ENCODE assay signal across 18 cellular contexts in the genomic region with DNA sequence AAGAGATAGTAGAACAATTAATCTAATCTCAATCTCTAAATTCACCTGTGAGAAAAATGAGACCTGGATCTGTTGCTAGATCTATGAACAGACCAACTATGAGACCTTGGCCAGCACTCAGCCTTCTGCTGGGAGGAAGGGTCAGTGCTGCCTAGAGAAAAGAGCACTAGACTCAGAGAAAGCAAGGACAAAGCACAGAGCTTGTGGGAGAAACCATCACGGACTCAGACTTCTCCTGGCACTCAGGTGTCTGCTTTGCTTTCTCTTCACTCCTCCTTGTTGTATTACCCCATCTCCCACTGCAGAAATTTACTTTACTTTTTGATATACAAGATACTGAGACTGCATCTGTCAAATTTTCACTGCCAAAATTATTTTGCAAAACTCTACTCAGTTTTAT.
"Had no signal": no experiment of that assay in that cellular context is flagged by ENCODE, and none has a peak within 500 bp of the region (broad histone marks: within the 10 kb centered on the region; RNA-seq: fewer than 3 reads in every experiment).

No MANE protein-coding gene starts in this region.

- H3K27me3 ChIP-seq: gastroesophageal sphincter, suprapubic skin, upper lobe of left lung had no signal

- ATAC-seq: gastroesophageal sphincter; left cardiac atrium; naive thymus-derived CD4-positive, alpha-beta T cell; stimulated activated naive CD8-positive, alpha-beta T cell treated with anti-CD3 and anti-CD28 coated beads, Interleukin-15, Interleukin-2, amounts not matched to agents 100 U/mL and 50 U/mL, for 24 hours had no signal

- H3K9me3 ChIP-seq: gastroesophageal sphincter, suprapubic skin, upper lobe of left lung had no signal

- H3K4me3 Mint-ChIP-seq: activated naive CD4-positive, alpha-beta T cell treated with anti-CD3 and anti-CD28 coated beads, Interleukin-2, amount 50 U/mL, for 24 hours; naive thymus-derived CD4-positive, alpha-beta T cell had no signal

- H3K4me1 Mint-ChIP-seq: activated naive CD4-positive, alpha-beta T cell treated with anti-CD3 and anti-CD28 coated beads, Interleukin-2, amount 50 U/mL, for 24 hours; naive thymus-derived CD4-positive, alpha-beta T cell had no signal

- H3K27ac Mint-ChIP-seq: activated naive CD4-positive, alpha-beta T cell treated with anti-CD3 and anti-CD28 coated beads, Interleukin-2, amount 50 U/mL, for 24 hours; naive thymus-derived CD4-positive, alpha-beta T cell had no signal

- H3K4me3 ChIP-seq: gastroesophageal sphincter, lung, suprapubic skin, upper lobe of left lung had no signal

- H3K27ac ChIP-seq: epithelial cell of prostate, gastroesophageal sphincter, suprapubic skin, upper lobe of left lung, VCaP had no signal

- DNase-seq: activated CD4-positive, alpha-beta T cell treated with anti-CD3 and anti-CD28 coated beads for 4 hours; central memory CD4-positive, alpha-beta T cell; cortex of kidney; effector CD8-positive, alpha-beta T cell; hypothalamus; left cardiac atrium; naive thymus-derived CD4-positive, alpha-beta T cell; occipital lobe; stimulated activated CD4-positive, alpha-beta T cell treated with anti-CD3 and anti-CD28 coated beads, Interleukin-2, amount 100 ng/mL, for 48 hours; stimulated activated naive CD8-positive, alpha-beta T cell treated with anti-CD3 and anti-CD28 coated beads, Interleukin-15, Interleukin-2, amounts not matched to agents 100 U/mL and 50 U/mL, for 24 hours; T1000 had no signal

- H3K36me3 ChIP-seq: gastroesophageal sphincter, suprapubic skin, upper lobe of left lung had no signal

- H3K27me3 Mint-ChIP-seq: activated naive CD4-positive, alpha-beta T cell treated with anti-CD3 and anti-CD28 coated beads, Interleukin-2, amount 50 U/mL, for 24 hours; naive thymus-derived CD4-positive, alpha-beta T cell had no signal

- H3K4me1 ChIP-seq: gastroesophageal sphincter, suprapubic skin, upper lobe of left lung had no signal
